25 cellular contexts compared by ENCODE assay signal in the genomic region with DNA sequence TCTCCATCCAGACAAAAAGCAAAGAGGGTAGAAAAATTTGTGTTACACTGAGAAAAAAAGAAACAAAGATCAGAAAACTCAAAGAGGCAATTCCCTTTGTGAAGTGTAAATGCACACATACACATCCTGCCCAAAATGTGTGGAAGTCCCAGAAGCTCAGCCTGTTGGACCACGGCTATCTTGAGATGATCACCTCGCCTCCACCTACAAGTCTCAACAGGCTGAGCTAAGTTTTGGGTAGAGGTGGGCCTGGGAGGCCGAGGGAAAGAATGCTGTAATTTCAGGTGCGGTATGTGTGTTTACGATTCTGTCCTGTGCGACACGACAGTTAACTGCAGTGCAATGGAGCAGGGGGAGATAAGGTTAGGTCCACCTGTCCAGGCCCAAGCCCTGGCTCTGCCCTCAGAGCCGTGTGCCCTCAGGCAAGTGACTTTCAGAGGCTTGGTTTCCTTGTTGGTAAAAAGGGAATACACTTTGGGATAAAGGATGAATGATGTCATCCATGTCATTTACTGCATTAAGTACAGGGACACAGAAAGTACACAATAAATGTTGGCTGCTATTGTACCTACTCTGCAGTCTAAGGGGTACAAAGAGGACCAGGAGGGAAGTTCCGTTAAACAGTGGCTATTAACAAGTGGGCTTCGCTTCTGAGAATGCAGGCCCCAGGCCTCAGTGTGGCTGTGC.
DNase-seq lines count a peak whose midpoint lies in the region; ATAC-seq, FAIRE-seq and TF ChIP-seq lines count a peak whose summit lies in the region.
"Had no signal": no experiment of that assay in that cellular context is flagged by ENCODE, and none has a peak within 500 bp of the region (broad histone marks: within the 10 kb centered on the region; RNA-seq: fewer than 3 reads in every experiment).

No MANE protein-coding gene starts in this region.

- H3K4me3 Mint-ChIP-seq in activated naive CD8-positive, alpha-beta T cell treated with anti-CD3 and anti-CD28 coated beads for 36 hours, result no peak overlapping the region
- H3K4me3 Mint-ChIP-seq in type B pancreatic cell, result no peak overlapping the region
- no peak overlapping the region for H3K4me3 Mint-ChIP-seq in CD4-positive, alpha-beta memory T cell
- H3K4me3 Mint-ChIP-seq: activated B cell treated with CpG ODN at 0.5 μM for 24 hours; activated naive CD8-positive, alpha-beta T cell treated with anti-CD3 and anti-CD28 coated beads, Interleukin-2, amount 10 ng/mL, durations not matched to agents 7 days and 5 days; activated T-cell treated with anti-CD3 and anti-CD28 coated beads, Interleukin-2, amount 50 U/mL, for 4 hours; CD14-positive monocyte; memory B cell; natural killer cell; T-helper 1 cell treated with Interleukin-12 subunit alpha and Interleukin-12 subunit beta and Interleukin-4 antibody, amounts not matched to agents 30 μg/mL and 1 μg/mL, for 36 hours had no signal

- peaks cover 1 to 46% of the 10 kb centered on the region in 2 experiments; a peak in 4 of 5 replicates for H3K27me3 ChIP-seq in HepG2 (ENCODE audit: control insufficient read depth in 1 of 2, insufficient read depth in 2 of 2, low read length in 2 of 2)
- H3K27me3 ChIP-seq in right lobe of liver, result no peaks in the 10 kb centered on the region
- no peaks in the 10 kb centered on the region for H3K27me3 ChIP-seq in mesendoderm (ENCODE audit: insufficient read depth, low read length, poor library complexity)
- H3K27me3 ChIP-seq in CD4-positive, alpha-beta memory T cell (ENCODE audit: insufficient read depth, low read length), result no peaks in the 10 kb centered on the region
- H3K27me3 ChIP-seq: body of pancreas, suprapubic skin had no signal

- no peak for FAIRE-seq in HepG2 (lab: Jason Lieb, UNC)
- FAIRE-seq: endothelial cell of umbilical vein had no signal

- ATAC-seq in HepG2 (no peak), right lobe of liver (no peak)
- ATAC-seq: body of pancreas, psoas muscle had no signal

- TF ChIP-seq CTCF in HepG2 (CRISPR knock-in tag; IDR thresholded peaks at IDR 0.05) (no peak), right lobe of liver (IDR thresholded peaks at IDR 0.05) (no peak), type B pancreatic cell (conservative IDR thresholded peaks at IDR 0.05) (no peak)

- H2BK5ac ChIP-seq in mesendoderm (ENCODE audit: low read length), result no peak overlapping the region

- no peaks in the 10 kb centered on the region for H3K4me1 ChIP-seq in HepG2 (ENCODE audit: insufficient read depth, low read length)
- H3K4me1 ChIP-seq in right lobe of liver, result no peaks in the 10 kb centered on the region
- H3K4me1 ChIP-seq in mesendoderm (ENCODE audit: control insufficient read depth, low read depth, low read length), result no peaks in the 10 kb centered on the region
- no peaks in the 10 kb centered on the region for H3K4me1 ChIP-seq in CD4-positive, alpha-beta memory T cell (ENCODE audit: insufficient read depth, low read length)

- H3K4me2 ChIP-seq in HepG2 (ENCODE audit: low read depth, low read length) (no peak overlapping the region), mesendoderm (ENCODE audit: low read length) (no peak overlapping the region)
- H3K4me2 ChIP-seq: KMS-11 had no signal

- H3K79me1 ChIP-seq in mesendoderm (ENCODE audit: low read length), result no peaks in the 10 kb centered on the region

- intact Hi-C loops in HepG2 (cut with micrococcal nuclease; ENCODE audit: unreplicated experiment), result no loop called here
- intact Hi-C loops in right lobe of liver (cut with DNase I), result no loop called here
- intact Hi-C loops in CD4-positive, alpha-beta memory T cell (cut with micrococcal nuclease), result no loop called here

- no TSS peak for BruUV-seq in HepG2 (replicated peaks; lab: Mats Ljungman, UMichigan)

- H3K56ac ChIP-seq in mesendoderm (ENCODE audit: low read length), result no peak overlapping the region

- TF ChIP-seq POLR2A in HepG2 (IDR thresholded peaks at IDR 0.05; ENCODE audit: insufficient read depth in 1 of 2, low read depth in 2 of 2, low read length in 2 of 2) (no peak), right lobe of liver (IDR thresholded peaks at IDR 0.05) (no peak)

- TF ChIP-seq EP300 in HepG2 (IDR thresholded peaks at IDR 0.05; ENCODE audit: low read depth in 2 of 2, low read length in 2 of 2), result no peak
- TF ChIP-seq EP300 in HepG2 (CRISPR knock-in tag; IDR thresholded peaks at IDR 0.05; ENCODE audit: borderline replicate concordance), result no peak

- peak overlapping the region; percentile 14 for H3K27ac Mint-ChIP-seq in activated naive CD8-positive, alpha-beta T cell treated with anti-CD3 and anti-CD28 coated beads for 36 hours
- peak overlapping the region; percentile 53 for H3K27ac Mint-ChIP-seq in type B pancreatic cell
- peak overlapping the region in 1 of 7 donors; percentile 19 for H3K27ac Mint-ChIP-seq in CD4-positive, alpha-beta memory T cell
- H3K27ac Mint-ChIP-seq: activated B cell treated with CpG ODN at 0.5 μM for 24 hours; activated naive CD8-positive, alpha-beta T cell treated with anti-CD3 and anti-CD28 coated beads, Interleukin-2, amount 10 ng/mL, durations not matched to agents 7 days and 5 days; memory B cell; natural killer cell; T-helper 1 cell treated with Interleukin-12 subunit alpha and Interleukin-12 subunit beta and Interleukin-4 antibody, amounts not matched to agents 30 μg/mL and 1 μg/mL, for 36 hours had no signal

- peak overlapping the region; percentile 68 for H3K23ac ChIP-seq in mesendoderm (ENCODE audit: low read length)

- no peak overlapping the region for H2AK5ac ChIP-seq in mesendoderm (ENCODE audit: low read length)

- POLR2A ChIA-PET in HepG2 (lab: Yijun Ruan, JAX), result no interaction called here
- POLR2A ChIA-PET in CD4-positive, alpha-beta memory T cell (lab: Charles Lee; ENCODE audit: partially characterized antibody), result no interaction called here

- no peak overlapping the region for H3K4ac ChIP-seq in mesendoderm (ENCODE audit: low read depth, low read length)

- no peaks in the 10 kb centered on the region for H3K9me3 ChIP-seq in HepG2 (ENCODE audit: low read length)
- H3K9me3 ChIP-seq in right lobe of liver, result no peaks in the 10 kb centered on the region
- H3K9me3 ChIP-seq in CD4-positive, alpha-beta memory T cell (ENCODE audit: control insufficient read depth in 1 of 2, low read length in 2 of 2), result no peaks in the 10 kb centered on the region
- H3K9me3 ChIP-seq: body of pancreas, psoas muscle, suprapubic skin had no signal

- no peak for DNase-seq in HepG2 (ENCODE audit: low spot score)
- DNase-seq in right lobe of liver, result no peak
- DNase-seq in activated naive CD8-positive, alpha-beta T cell treated with anti-CD3 and anti-CD28 coated beads for 36 hours, result no peak
- no peak for DNase-seq in mesendoderm
- DNase-seq in type B pancreatic cell (ENCODE audit: extremely low spot score, unreplicated experiment), result no peak
- no peak for DNase-seq in glomerular visceral epithelial cell (ENCODE audit: extremely low spot score)
- no peak for DNase-seq in CD4-positive, alpha-beta memory T cell
- no peak for DNase-seq in HuH-7.5 (ENCODE audit: low spot score)
- DNase-seq: ACHN; activated B cell treated with CpG ODN at 0.5 μM for 24 hours; activated naive CD8-positive, alpha-beta T cell treated with anti-CD3 and anti-CD28 coated beads, Interleukin-2, amount 10 ng/mL, durations not matched to agents 7 days and 5 days; activated T-cell treated with anti-CD3 and anti-CD28 coated beads, Interleukin-2, amount 50 U/mL, for 4 hours; foreskin melanocyte; natural killer cell; NCI-H1048; NCI-H526; psoas muscle had no signal

- CTCF ChIA-PET in HepG2 (lab: Yijun Ruan, JAX; ENCODE audit: low intra/inter-chr PET ratio, low total read pairs), result no interaction called here
- CTCF ChIA-PET in CD4-positive, alpha-beta memory T cell (lab: Charles Lee; ENCODE audit: partially characterized antibody), result no interaction called here

- H3K9ac ChIP-seq in HepG2 (ENCODE audit: insufficient read depth, low read depth, low read length) (no peak overlapping the region), mesendoderm (ENCODE audit: low read length) (no peak overlapping the region)
- H3K9ac ChIP-seq: KMS-11 had no signal

- no peaks in the 10 kb centered on the region for H3K79me2 ChIP-seq in HepG2 (ENCODE audit: insufficient read depth, low read length)
- H3K79me2 ChIP-seq in mesendoderm (ENCODE audit: control insufficient read depth, insufficient read depth, low read length), result no peaks in the 10 kb centered on the region

- peaks cover 29% of the 10 kb centered on the region for H3K4me1 Mint-ChIP-seq in activated naive CD8-positive, alpha-beta T cell treated with anti-CD3 and anti-CD28 coated beads for 36 hours
- peaks cover 18% of the 10 kb centered on the region for H3K4me1 Mint-ChIP-seq in type B pancreatic cell (ENCODE audit: unreplicated experiment)
- no peaks in the 10 kb centered on the region for H3K4me1 Mint-ChIP-seq in CD4-positive, alpha-beta memory T cell
- H3K4me1 Mint-ChIP-seq: activated B cell treated with CpG ODN at 0.5 μM for 24 hours, CD14-positive monocyte, memory B cell had no signal

- H3K18ac ChIP-seq in mesendoderm (ENCODE audit: low read length), result no peak overlapping the region

- 21% methylated on average over 8 of the region's 10 CpGs for WGBS in HepG2 (ENCODE audit: low lambda C conversion rate)
- 85% methylated on average over 10 of the region's 10 CpGs for WGBS in right lobe of liver (ENCODE audit: insufficient coverage, low coverage, low lambda C conversion rate, missing lambda C conversion rate)
- WGBS in mesendoderm (ENCODE audit: extremely low coverage, insufficient coverage, low lambda C conversion rate), result no CpG with 5 or more reads among the region's 10 CpGs

- H3K36me3 ChIP-seq in HepG2 (replicated peaks in 1 of 2; ENCODE audit: control insufficient read depth in 1 of 2, insufficient read depth in 2 of 2, low read length in 2 of 2) (no peaks in the 10 kb centered on the region), right lobe of liver (no peaks in the 10 kb centered on the region), mesendoderm (ENCODE audit: control insufficient read depth, insufficient read depth, low read length) (no peaks in the 10 kb centered on the region)
- no peaks in the 10 kb centered on the region for H3K36me3 ChIP-seq in CD4-positive, alpha-beta memory T cell (ENCODE audit: insufficient read depth, low read length)
- H3K36me3 ChIP-seq: suprapubic skin had no signal

- no peaks in the 10 kb centered on the region for H3K9me3 Mint-ChIP-seq in activated naive CD8-positive, alpha-beta T cell treated with anti-CD3 and anti-CD28 coated beads for 36 hours
- H3K9me3 Mint-ChIP-seq in type B pancreatic cell, result no peaks in the 10 kb centered on the region
- peaks cover 0 to 3% (median 0%) of the 10 kb centered on the region in 8 donors for H3K9me3 Mint-ChIP-seq in CD4-positive, alpha-beta memory T cell
- H3K9me3 Mint-ChIP-seq: activated B cell treated with CpG ODN at 0.5 μM for 24 hours; activated naive CD8-positive, alpha-beta T cell treated with anti-CD3 and anti-CD28 coated beads, Interleukin-2, amount 10 ng/mL, durations not matched to agents 7 days and 5 days; activated T-cell treated with anti-CD3 and anti-CD28 coated beads, Interleukin-2, amount 50 U/mL, for 4 hours; CD14-positive monocyte; memory B cell; natural killer cell; T-helper 1 cell treated with Interleukin-12 subunit alpha and Interleukin-12 subunit beta and Interleukin-4 antibody, amounts not matched to agents 30 μg/mL and 1 μg/mL, for 36 hours had no signal

- H2BK120ac ChIP-seq in mesendoderm (ENCODE audit: low read depth, low read length), result no peak overlapping the region

- H2AFZ ChIP-seq in HepG2 (ENCODE audit: low read length), result no peak overlapping the region

- no peak overlapping the region for H3K27ac ChIP-seq in HepG2 (ENCODE audit: extremely low read length, insufficient read depth, low read length)
- H3K27ac ChIP-seq in right lobe of liver, result no peak overlapping the region
- H3K27ac ChIP-seq in mesendoderm (ENCODE audit: low read depth, low read length), result no peak overlapping the region
- H3K27ac ChIP-seq in CD4-positive, alpha-beta memory T cell (ENCODE audit: low read depth, low read length), result no peak overlapping the region
- H3K27ac ChIP-seq: body of pancreas, coronary artery, KMS-11, psoas muscle, suprapubic skin had no signal

- no peak overlapping the region for H4K5ac ChIP-seq in mesendoderm (ENCODE audit: low read length)

- H4K8ac ChIP-seq in mesendoderm (ENCODE audit: low read depth, low read length), result no peak overlapping the region

- H3K27me3 Mint-ChIP-seq in activated naive CD8-positive, alpha-beta T cell treated with anti-CD3 and anti-CD28 coated beads for 36 hours, result peaks cover 9% of the 10 kb centered on the region
- no peaks in the 10 kb centered on the region for H3K27me3 Mint-ChIP-seq in type B pancreatic cell
- peaks cover 0 to 1% of the 10 kb centered on the region in 2 donors for H3K27me3 Mint-ChIP-seq in CD4-positive, alpha-beta memory T cell
- H3K27me3 Mint-ChIP-seq: activated B cell treated with CpG ODN at 0.5 μM for 24 hours; activated naive CD8-positive, alpha-beta T cell treated with anti-CD3 and anti-CD28 coated beads, Interleukin-2, amount 10 ng/mL, durations not matched to agents 7 days and 5 days had no signal

- H2BK15ac ChIP-seq in mesendoderm (replicated peaks; ENCODE audit: low read depth), result no peak overlapping the region

- H3K4me3 ChIP-seq in HepG2 (replicated peaks in 1 of 3; ENCODE audit: insufficient read depth in 1 of 3, low read depth in 2 of 3, low read length in 3 of 3) (no peak overlapping the region), right lobe of liver (no peak overlapping the region), mesendoderm (ENCODE audit: low read length) (no peak overlapping the region)
- H3K4me3 ChIP-seq in CD4-positive, alpha-beta memory T cell (ENCODE audit: low read length in 2 of 2), result no peak overlapping the region
- H3K4me3 ChIP-seq: body of pancreas, coronary artery, psoas muscle, suprapubic skin had no signal

- TF ChIP-seq RAD21 in HepG2 (CRISPR knock-in tag; IDR thresholded peaks at IDR 0.05), result no peak

- H3K36me3 Mint-ChIP-seq in activated naive CD8-positive, alpha-beta T cell treated with anti-CD3 and anti-CD28 coated beads for 36 hours, result no peaks in the 10 kb centered on the region
- no peaks in the 10 kb centered on the region for H3K36me3 Mint-ChIP-seq in type B pancreatic cell
- H3K36me3 Mint-ChIP-seq in CD4-positive, alpha-beta memory T cell, result no peaks in the 10 kb centered on the region
- H3K36me3 Mint-ChIP-seq: activated naive CD8-positive, alpha-beta T cell treated with anti-CD3 and anti-CD28 coated beads, Interleukin-2, amount 10 ng/mL, durations not matched to agents 7 days and 5 days; CD14-positive monocyte; memory B cell; natural killer cell had no signal

- in situ Hi-C loops in HepG2 (cut with HindIII; ENCODE audit: extremely low pct_ligation_motif_present, low pct_unique_long_range_greater_than_20kb), result no loop called here

- H4K20me1 ChIP-seq in HepG2 (ENCODE audit: insufficient read depth, low read length), result no peaks in the 10 kb centered on the region
